29 cellular contexts compared by ENCODE assay signal in genomic region chr11:6538892-6539291, GRCh38. TPM values are rescaled to one million over a fixed set of nuclear protein-coding genes. Genes with fewer than 3 reads are reported as not detected.
A peak's percentile ranks its signal among the peaks of the same experiment; 100 is the strongest.
DNase-seq lines count a peak whose midpoint lies in the region; ATAC-seq and TF ChIP-seq lines count a peak whose summit lies in the region.
"Had no signal": no experiment of that assay in that cellular context is flagged by ENCODE, and none has a peak within 500 bp of the region (broad histone marks: within the 10 kb centered on the region; RNA-seq: fewer than 3 reads in every experiment).

No MANE protein-coding gene starts in this region.

- H3K36me3 Mint-ChIP-seq in activated CD4-positive, alpha-beta T cell treated with anti-CD3 and anti-CD28 coated beads, Interleukin-2, amount 10 ng/mL, durations not matched to agents 24 days and 14 days (ENCODE audit: low read depth) = peaks cover 7% of the 10 kb centered on the region
- no peaks in the 10 kb centered on the region for H3K36me3 Mint-ChIP-seq in activated CD4-positive, alpha-beta T cell treated with anti-CD3 and anti-CD28 coated beads, Interleukin-2, amount 10 ng/mL, durations not matched to agents 7 days and 5 days (ENCODE audit: low read depth)

- H3K4me1 ChIP-seq in Panc1 (ENCODE audit: control insufficient read depth, insufficient read depth, low read length) (no peaks in the 10 kb centered on the region), esophagus muscularis mucosa (no peaks in the 10 kb centered on the region), spleen (peaks cover 0 to 8% (median 0%) of the 10 kb centered on the region in 6 donors)
- H3K4me1 ChIP-seq: Peyer's patch had no signal

- CTCF ChIA-PET in activated CD4-positive, alpha-beta T cell treated with anti-CD3 and anti-CD28 coated beads, Interleukin-2, amount 10 ng/mL, durations not matched to agents 7 days and 5 days (lab: Charles Lee) = interaction anchor here (1.7 kb wide), 1 partner anchor 9 kb away, joined by 3 read pairs; no protein-coding TSS in a partner anchor
- CTCF ChIA-PET in Panc1 (lab: Charles Lee) = interaction anchor here (0.6 to 0.8 kb wide), 2 partner anchors 133 to 144 kb away, joined by 4 to 7 read pairs; partner anchors contain the start of gene MRPL17

- peak; percentile 54 for ATAC-seq in Panc1
- ATAC-seq in HG03135 (IDR thresholded peaks at IDR 0.05; ENCODE audit: unreplicated experiment) = no peak
- ATAC-seq in HG03025 (IDR thresholded peaks at IDR 0.05; ENCODE audit: low FRiP score, unreplicated experiment) = no peak
- ATAC-seq: GM12878 had no signal

- no peak for TF ChIP-seq EP300 in esophagus muscularis mucosa (IDR thresholded peaks at IDR 0.05)

- H3K4me3 Mint-ChIP-seq in activated CD4-positive, alpha-beta T cell treated with anti-CD3 and anti-CD28 coated beads, Interleukin-2, amount 10 ng/mL, durations not matched to agents 24 days and 14 days = no peak overlapping the region
- no peak overlapping the region for H3K4me3 Mint-ChIP-seq in activated CD4-positive, alpha-beta T cell treated with anti-CD3 and anti-CD28 coated beads, Interleukin-2, amount 10 ng/mL, durations not matched to agents 7 days and 5 days
- H3K4me3 Mint-ChIP-seq: B cell; CD14-positive monocyte; CD8-positive, alpha-beta memory T cell had no signal

- in situ Hi-C loops in Panc1 (cut with HindIII; ENCODE audit: low pct_unique_long_range_greater_than_20kb, low sequenced_read_pairs) = no loop called here

- H3K4me1 Mint-ChIP-seq in activated CD4-positive, alpha-beta T cell treated with anti-CD3 and anti-CD28 coated beads, Interleukin-2, amount 10 ng/mL, durations not matched to agents 24 days and 14 days = peaks cover 14% of the 10 kb centered on the region
- H3K4me1 Mint-ChIP-seq in activated CD4-positive, alpha-beta T cell treated with anti-CD3 and anti-CD28 coated beads, Interleukin-2, amount 10 ng/mL, durations not matched to agents 7 days and 5 days = peaks cover 11% of the 10 kb centered on the region
- H3K4me1 Mint-ChIP-seq: B cell had no signal

- BruUV-seq in Panc1 (replicated peaks; lab: Mats Ljungman, UMichigan) = no TSS peak

- H3K9me3 ChIP-seq in Panc1 (ENCODE audit: control insufficient read depth, insufficient read depth, low read depth, low read length) (no peaks in the 10 kb centered on the region), esophagus muscularis mucosa (no peaks in the 10 kb centered on the region), spleen (no peaks in the 10 kb centered on the region), MG63 (no peaks in the 10 kb centered on the region)
- H3K9me3 ChIP-seq: Peyer's patch had no signal

- no peak overlapping the region for H3K27ac ChIP-seq in Panc1 (ENCODE audit: low read length)
- no peak overlapping the region for H3K27ac ChIP-seq in esophagus muscularis mucosa (replicated peaks in 1 of 4)
- no peak overlapping the region for H3K27ac ChIP-seq in spleen
- H3K27ac ChIP-seq: 22Rv1, Peyer's patch, SK-N-MC had no signal

- DNase-seq in activated CD4-positive, alpha-beta T cell treated with anti-CD3 and anti-CD28 coated beads, Interleukin-2, amount 10 ng/mL, durations not matched to agents 24 days and 14 days = peak; percentile 46
- no peak for DNase-seq in activated CD4-positive, alpha-beta T cell treated with anti-CD3 and anti-CD28 coated beads, Interleukin-2, amount 10 ng/mL, durations not matched to agents 7 days and 5 days
- DNase-seq in Panc1 (ENCODE audit: low read depth, low spot score) = no peak
- DNase-seq in esophagus muscularis mucosa (ENCODE audit: extremely low spot score) = peak; percentile 62
- peak; percentile 39 for DNase-seq in spleen
- DNase-seq in MG63 = no peak
- DNase-seq: CD8-positive, alpha-beta memory T cell; DMS 273 treated with DMSO at 0.1 percent for 48 hours; DMS79; EL; GDM1; KG1; NCI-H1048; NCI-H1417 treated with DMSO at 0.1 percent for 48 hours; NCI-H1694 treated with DMSO at 0.1 percent for 48 hours; NCI-H2081 treated with DMSO at 0.1 percent for 48 hours; NCI-H2171; NCI-H226; NCI-H510A; NCI-H69; Peyer's patch; SIG-M5 had no signal

- no peak for TF ChIP-seq POLR2A in esophagus muscularis mucosa (IDR thresholded peaks at IDR 0.05; ENCODE audit: low read depth)
- TF ChIP-seq POLR2A in spleen (IDR thresholded peaks at IDR 0.05) = no peak

- no peak overlapping the region for H3K4me3 ChIP-seq in Panc1 (ENCODE audit: low read depth in 2 of 2, low read length in 2 of 2)
- no peak overlapping the region for H3K4me3 ChIP-seq in esophagus muscularis mucosa
- H3K4me3 ChIP-seq in spleen = no peak overlapping the region
- H3K4me3 ChIP-seq in MG63 = no peak overlapping the region
- H3K4me3 ChIP-seq: GM12878, Peyer's patch, SK-N-MC had no signal

- no peaks in the 10 kb centered on the region for H3K9me3 Mint-ChIP-seq in activated CD4-positive, alpha-beta T cell treated with anti-CD3 and anti-CD28 coated beads, Interleukin-2, amount 10 ng/mL, durations not matched to agents 24 days and 14 days
- no peaks in the 10 kb centered on the region for H3K9me3 Mint-ChIP-seq in activated CD4-positive, alpha-beta T cell treated with anti-CD3 and anti-CD28 coated beads, Interleukin-2, amount 10 ng/mL, durations not matched to agents 7 days and 5 days
- H3K9me3 Mint-ChIP-seq: CD14-positive monocyte; CD8-positive, alpha-beta memory T cell had no signal

- no peaks in the 10 kb centered on the region for H3K27me3 Mint-ChIP-seq in activated CD4-positive, alpha-beta T cell treated with anti-CD3 and anti-CD28 coated beads, Interleukin-2, amount 10 ng/mL, durations not matched to agents 24 days and 14 days
- H3K27me3 Mint-ChIP-seq in activated CD4-positive, alpha-beta T cell treated with anti-CD3 and anti-CD28 coated beads, Interleukin-2, amount 10 ng/mL, durations not matched to agents 7 days and 5 days = no peaks in the 10 kb centered on the region
- H3K27me3 Mint-ChIP-seq: B cell; CD8-positive, alpha-beta memory T cell had no signal

- POLR2A ChIA-PET in activated CD4-positive, alpha-beta T cell treated with anti-CD3 and anti-CD28 coated beads, Interleukin-2, amount 10 ng/mL, durations not matched to agents 7 days and 5 days (lab: Charles Lee) = no interaction called here
- POLR2A ChIA-PET in Panc1 (lab: Charles Lee) = interaction anchor here (0.6 kb wide), 1 partner anchor 50 kb away, joined by 5 read pairs; no protein-coding TSS in a partner anchor

- intact Hi-C loops in activated CD4-positive, alpha-beta T cell treated with anti-CD3 and anti-CD28 coated beads, Interleukin-2, amount 10 ng/mL, durations not matched to agents 24 days and 14 days (cut with micrococcal nuclease) = no loop called here
- intact Hi-C loops in Panc1 (cut with micrococcal nuclease; ENCODE audit: unreplicated experiment) (no loop called here), esophagus muscularis mucosa (cut with DNase I) (loop anchor here (5.0 kb wide), 1 partner anchor 38 kb away; no protein-coding TSS in a partner anchor), spleen (cut with DNase I; ENCODE audit: low total_unique reads) (loop anchor here (10.0 kb wide), 1 partner anchor 56 kb away; no protein-coding TSS in a partner anchor)

- no peak overlapping the region for H3K27ac Mint-ChIP-seq in activated CD4-positive, alpha-beta T cell treated with anti-CD3 and anti-CD28 coated beads, Interleukin-2, amount 10 ng/mL, durations not matched to agents 24 days and 14 days
- H3K27ac Mint-ChIP-seq in activated CD4-positive, alpha-beta T cell treated with anti-CD3 and anti-CD28 coated beads, Interleukin-2, amount 10 ng/mL, durations not matched to agents 7 days and 5 days = no peak overlapping the region
- H3K27ac Mint-ChIP-seq: B cell had no signal

- TF ChIP-seq CTCF in Panc1 (IDR thresholded peaks at IDR 0.05) (no peak), esophagus muscularis mucosa (IDR thresholded peaks at IDR 0.05) (no peak), spleen (IDR thresholded peaks at IDR 0.05 in 8 of 11, conservative IDR thresholded peaks at IDR 0.05 in 3 of 11) (no peak)

- 100% methylated on average over 1 of the region's 1 CpG for WGBS in esophagus muscularis mucosa
- 93 to 100% (median 100%) methylated on average over 1 of the region's 1 CpG for WGBS in spleen, 5 donors

- no peaks in the 10 kb centered on the region for H3K36me3 ChIP-seq in Panc1 (ENCODE audit: control insufficient read depth, insufficient read depth, low read length)
- peaks cover 2 to 14% (median 8%) of the 10 kb centered on the region in 4 donors for H3K36me3 ChIP-seq in esophagus muscularis mucosa
- H3K36me3 ChIP-seq in spleen = peaks cover 0 to 10% (median 3%) of the 10 kb centered on the region in 6 donors
- peaks cover 7% of the 10 kb centered on the region for H3K36me3 ChIP-seq in MG63

- H3K27me3 ChIP-seq in Panc1 (ENCODE audit: control insufficient read depth, insufficient read depth, low read length) (no peaks in the 10 kb centered on the region), esophagus muscularis mucosa (no peaks in the 10 kb centered on the region), spleen (replicated peaks in 1 of 7) (no peaks in the 10 kb centered on the region), MG63 (no peaks in the 10 kb centered on the region)
- H3K27me3 ChIP-seq: Peyer's patch had no signal

RNA-seq across cellular contexts. Expression of gene DNHD1, which starts 41.8 kb away (rescaled TPM):
- 21.5 and 22.8 TPM in 2 replicates for total RNA-seq in activated CD4-positive, alpha-beta T cell treated with anti-CD3 and anti-CD28 coated beads, Interleukin-2, amount 10 ng/mL, durations not matched to agents 24 days and 14 days
- total RNA-seq in activated CD4-positive, alpha-beta T cell treated with anti-CD3 and anti-CD28 coated beads, Interleukin-2, amount 10 ng/mL, durations not matched to agents 7 days and 5 days = 10 to 100 TPM; 15.8 to 18.0 TPM
- 10.6 TPM for total RNA-seq in Panc1 (2021; ENCODE audit: unreplicated experiment)
- 6.0 TPM for polyA plus RNA-seq in Panc1 (2012; ENCODE audit: insufficient read length)
- total RNA-seq in esophagus muscularis mucosa = 10 to 100 TPM in 1 of 4 donors, 1 to 10 TPM in 3; 6.1 to 14.5 (median 7.0) TPM
- total RNA-seq in spleen = 10 to 100 TPM; 19.0 to 40.7 (median 27.6) TPM
- polyA plus RNA-seq in spleen = 10 to 100 TPM in 2 of 3 donors, 1 to 10 TPM in 1; 6.0 to 17.0 (median 15.1) TPM
- 5.1 and 9.1 TPM in 2 replicates for total RNA-seq in MG63 (2014; rRNA removed; shearing (Covaris generic); ENCODE audit: low replicate concordance)

RNA-seq across cellular contexts. Expression of gene TIMM10B, which starts 57.6 kb away (rescaled TPM):
- 41.3 and 47.4 TPM in 2 replicates for total RNA-seq in activated CD4-positive, alpha-beta T cell treated with anti-CD3 and anti-CD28 coated beads, Interleukin-2, amount 10 ng/mL, durations not matched to agents 24 days and 14 days
- 10 to 100 TPM; 25.6 to 27.0 TPM for total RNA-seq in activated CD4-positive, alpha-beta T cell treated with anti-CD3 and anti-CD28 coated beads, Interleukin-2, amount 10 ng/mL, durations not matched to agents 7 days and 5 days
- 63.8 TPM for total RNA-seq in Panc1 (2021; ENCODE audit: unreplicated experiment)
- polyA plus RNA-seq in Panc1 (2012; ENCODE audit: insufficient read length) = 48.5 TPM
- total RNA-seq in esophagus muscularis mucosa = 10 to 100 TPM; 41.1 to 45.1 (median 42.7) TPM
- 10 to 100 TPM; 32.7 to 71.3 (median 46.9) TPM for total RNA-seq in spleen
- polyA plus RNA-seq in spleen = 10 to 100 TPM; 10.7 to 33.8 (median 19.8) TPM
- 28.5 and 34.4 TPM in 2 replicates for total RNA-seq in MG63 (2014; rRNA removed; shearing (Covaris generic); ENCODE audit: low replicate concordance)

RNA-seq across cellular contexts. Expression of gene ARFIP2, which starts 57.8 kb away (rescaled TPM):
- 50.8 and 51.2 TPM in 2 replicates for total RNA-seq in activated CD4-positive, alpha-beta T cell treated with anti-CD3 and anti-CD28 coated beads, Interleukin-2, amount 10 ng/mL, durations not matched to agents 24 days and 14 days
- 10 to 100 TPM; 39.0 to 40.6 TPM for total RNA-seq in activated CD4-positive, alpha-beta T cell treated with anti-CD3 and anti-CD28 coated beads, Interleukin-2, amount 10 ng/mL, durations not matched to agents 7 days and 5 days
- total RNA-seq in Panc1 (2021; ENCODE audit: unreplicated experiment) (116 TPM), esophagus muscularis mucosa (10 to 100 TPM; 43.9 to 51.2 (median 48.6) TPM), spleen (10 to 100 TPM; 29.8 to 72.7 (median 37.1) TPM)
- 135 TPM for polyA plus RNA-seq in Panc1 (2012; ENCODE audit: insufficient read length)
- polyA plus RNA-seq in spleen = 10 to 100 TPM; 23.4 to 36.5 (median 35.8) TPM
- 40.8 and 53.9 TPM in 2 replicates for total RNA-seq in MG63 (2014; rRNA removed; shearing (Covaris generic); ENCODE audit: low replicate concordance)

Comparison
In these comparisons a context has a peak if more than half of its experiments do, and no peak if none do; other contexts are left out.
1. DNase-seq: peak in activated CD4-positive, alpha-beta T cell treated with anti-CD3 and anti-CD28 coated beads, Interleukin-2, amount 10 ng/mL, durations not matched to agents 24 days and 14 days (single experiment), esophagus muscularis mucosa (single experiment) and spleen (single experiment); none in activated CD4-positive, alpha-beta T cell treated with anti-CD3 and anti-CD28 coated beads, Interleukin-2, amount 10 ng/mL, durations not matched to agents 7 days and 5 days (single experiment), Panc1 (single experiment) and MG63 (single experiment).
2. intact Hi-C loops: an anchor here in esophagus muscularis mucosa (5.0 kb wide) and spleen (10.0 kb wide); none called in activated CD4-positive, alpha-beta T cell treated with anti-CD3 and anti-CD28 coated beads, Interleukin-2, amount 10 ng/mL, durations not matched to agents 24 days and 14 days and Panc1.